18 cellular contexts compared by ENCODE assay signal in genomic region chr1:6956488-6957159, GRCh38.
DNase-seq lines count a peak whose midpoint lies in the region; ATAC-seq and TF ChIP-seq lines count a peak whose summit lies in the region.
"Had no signal": no experiment of that assay in that cellular context is flagged by ENCODE, and none has a peak within 500 bp of the region (broad histone marks: within the 10 kb centered on the region; RNA-seq: fewer than 3 reads in every experiment).

No MANE protein-coding gene starts in this region.

- no peak for ATAC-seq in natural killer cell treated with Interleukin-12 subunit alpha and Interleukin-12 subunit beta and Interleukin-15 and Interleukin-18, amount 100 ng/mL, for 72 hours
- ATAC-seq: activated CD4-positive, CD25-positive, alpha-beta regulatory T cell treated with anti-CD3 and anti-CD28 coated beads, Interleukin-2, amount 50 U/mL, for 24 hours; activated naive CD8-positive, alpha-beta T cell treated with anti-CD3 and anti-CD28 coated beads, Interleukin-2, amount 50 U/mL, for 24 hours; GM12878; right cardiac atrium; stimulated activated naive B cell treated with anti-CD40 and anti-IgM and Interleukin-4, amounts not matched to agents 10 μg/mL and 1 μg/mL and 100 μg/mL, for 72 hours; T-cell had no signal

- peak; percentile 14 for DNase-seq in MV-4-11 (lab: John Stamatoyannopoulos, UW)
- DNase-seq in NCI-H345 treated with DMSO at 0.1 percent for 48 hours (lab: John Stamatoyannopoulos, UW; ENCODE audit: unreplicated experiment) = peak; percentile 46
- peak; percentile 78 for DNase-seq in endodermal cell
- DNase-seq in pons (ENCODE audit: low spot score) = peak; percentile 90
- no peak for DNase-seq in NK-92 (lab: John Stamatoyannopoulos, UW; ENCODE audit: unreplicated experiment)
- no peak for DNase-seq in HEK293T (ENCODE audit: extremely low spot score)
- DNase-seq in natural killer cell treated with Interleukin-12 subunit alpha and Interleukin-12 subunit beta and Interleukin-15 and Interleukin-18, amount 100 ng/mL, for 72 hours (ENCODE audit: low spot score) = no peak
- DNase-seq: activated naive CD8-positive, alpha-beta T cell treated with anti-CD3 and anti-CD28 coated beads, Interleukin-2, amount 50 U/mL, for 24 hours; activated T-cell treated with anti-CD3 and anti-CD28 coated beads for 4 hours; central memory CD4-positive, alpha-beta T cell; IMR-90; nephron progenitor cell; right cardiac atrium; stimulated activated naive B cell treated with anti-CD40 and anti-IgM and Interleukin-4, amounts not matched to agents 10 μg/mL and 1 μg/mL and 100 μg/mL, for 72 hours; T-cell had no signal

- H3K27ac Mint-ChIP-seq in endodermal cell = no peak overlapping the region
- no peak overlapping the region for H3K27ac Mint-ChIP-seq in natural killer cell treated with Interleukin-12 subunit alpha and Interleukin-12 subunit beta and Interleukin-15 and Interleukin-18, amount 100 ng/mL, for 72 hours
- H3K27ac Mint-ChIP-seq: activated naive CD8-positive, alpha-beta T cell treated with anti-CD3 and anti-CD28 coated beads, Interleukin-2, amount 50 U/mL, for 24 hours; nephron progenitor cell; stimulated activated naive B cell treated with anti-CD40 and anti-IgM and Interleukin-4, amounts not matched to agents 10 μg/mL and 1 μg/mL and 100 μg/mL, for 72 hours; T-cell had no signal

- H3K9me3 Mint-ChIP-seq in endodermal cell = no peaks in the 10 kb centered on the region
- H3K9me3 Mint-ChIP-seq in natural killer cell treated with Interleukin-12 subunit alpha and Interleukin-12 subunit beta and Interleukin-15 and Interleukin-18, amount 100 ng/mL, for 72 hours = no peaks in the 10 kb centered on the region
- H3K9me3 Mint-ChIP-seq: activated naive CD8-positive, alpha-beta T cell treated with anti-CD3 and anti-CD28 coated beads, Interleukin-2, amount 50 U/mL, for 24 hours; nephron progenitor cell; T-cell had no signal

- no peak overlapping the region for H3K4me3 ChIP-seq in endodermal cell (ENCODE audit: low read length)
- H3K4me3 ChIP-seq: BLaER1 treated with 17β-estradiol and CSF1 and Interleukin-3, amounts not matched to agents 10 nM and 100 nM; GM12878 had no signal

- H3K9me3 ChIP-seq in endodermal cell (ENCODE audit: control insufficient read depth, low read length) = no peaks in the 10 kb centered on the region

- peaks cover 6% of the 10 kb centered on the region for H3K27me3 Mint-ChIP-seq in endodermal cell (ENCODE audit: insufficient read depth)
- H3K27me3 Mint-ChIP-seq in natural killer cell treated with Interleukin-12 subunit alpha and Interleukin-12 subunit beta and Interleukin-15 and Interleukin-18, amount 100 ng/mL, for 72 hours = peaks cover 11 to 14% of the 10 kb centered on the region in 2 donors

- no peaks in the 10 kb centered on the region for H3K36me3 ChIP-seq in endodermal cell (ENCODE audit: control insufficient read depth, insufficient read depth, low read length)
- H3K36me3 ChIP-seq: BLaER1 treated with 17β-estradiol and CSF1 and Interleukin-3, amounts not matched to agents 10 nM and 100 nM had no signal

- H3K27ac ChIP-seq in endodermal cell (ENCODE audit: low read depth, low read length) = no peak overlapping the region

- H3K9ac ChIP-seq in endodermal cell (ENCODE audit: extremely low read depth, low read length, poor library complexity, severe bottlenecking) = no peak overlapping the region
- H3K9ac ChIP-seq: BLaER1 treated with 17β-estradiol and CSF1 and Interleukin-3, amounts not matched to agents 10 nM and 100 nM had no signal

- H3K27me3 ChIP-seq in endodermal cell (ENCODE audit: control insufficient read depth, insufficient read depth, low read length, poor library complexity, severe bottlenecking) = no peaks in the 10 kb centered on the region
- H3K27me3 ChIP-seq: BLaER1 treated with 17β-estradiol and CSF1 and Interleukin-3, amounts not matched to agents 10 nM and 100 nM had no signal

- POLR2A ChIA-PET in HEK293T (lab: Yijun Ruan, JAX) = no interaction called here

- no peak for TF ChIP-seq CTCF in endodermal cell (conservative IDR thresholded peaks at IDR 0.05)

- WGBS in endodermal cell (ENCODE audit: insufficient coverage in 1 of 2, insufficient read length in 1 of 2), 2 experiments = 56 to 61% methylated on average over 5 to 11 of the region's 11 CpGs

- no peaks in the 10 kb centered on the region for H3K36me3 Mint-ChIP-seq in endodermal cell (ENCODE audit: low read depth)
- H3K36me3 Mint-ChIP-seq in natural killer cell treated with Interleukin-12 subunit alpha and Interleukin-12 subunit beta and Interleukin-15 and Interleukin-18, amount 100 ng/mL, for 72 hours = no peaks in the 10 kb centered on the region
- H3K36me3 Mint-ChIP-seq: stimulated activated naive B cell treated with anti-CD40 and anti-IgM and Interleukin-4, amounts not matched to agents 10 μg/mL and 1 μg/mL and 100 μg/mL, for 72 hours; T-cell had no signal

- peaks cover 7% of the 10 kb centered on the region for H3K4me1 Mint-ChIP-seq in endodermal cell
- H3K4me1 Mint-ChIP-seq in natural killer cell treated with Interleukin-12 subunit alpha and Interleukin-12 subunit beta and Interleukin-15 and Interleukin-18, amount 100 ng/mL, for 72 hours (ENCODE audit: low read depth in 2 of 2) = no peaks in the 10 kb centered on the region

- CTCF ChIA-PET in HEK293T (lab: Yijun Ruan, JAX) = interaction anchor here (0.7 kb wide), 1 partner anchor 599 kb away, joined by 3 read pairs; no protein-coding TSS in a partner anchor

- H3K4me1 ChIP-seq in endodermal cell (ENCODE audit: control insufficient read depth, insufficient read depth, low read length) = no peaks in the 10 kb centered on the region

- H3K4me3 Mint-ChIP-seq in endodermal cell = no peak overlapping the region
- no peak overlapping the region for H3K4me3 Mint-ChIP-seq in natural killer cell treated with Interleukin-12 subunit alpha and Interleukin-12 subunit beta and Interleukin-15 and Interleukin-18, amount 100 ng/mL, for 72 hours
- H3K4me3 Mint-ChIP-seq: activated naive CD8-positive, alpha-beta T cell treated with anti-CD3 and anti-CD28 coated beads, Interleukin-2, amount 50 U/mL, for 24 hours; nephron progenitor cell; stimulated activated naive B cell treated with anti-CD40 and anti-IgM and Interleukin-4, amounts not matched to agents 10 μg/mL and 1 μg/mL and 100 μg/mL, for 72 hours; T-cell had no signal

TF ChIP-seq in HEK293T, 16 proteins besides CTCF, POLR2A, EP300 and RAD21:
- no peak for TF ChIP-seq LEF1 (IDR thresholded peaks at IDR 0.05; ENCODE audit: borderline replicate concordance)
- no peak for TF ChIP-seq HDGF (IDR thresholded peaks at IDR 0.05; ENCODE audit: borderline replicate concordance)
- no peak for TF ChIP-seq ZNF384 (IDR thresholded peaks at IDR 0.05)
- no peak for TF ChIP-seq ARNT (IDR thresholded peaks at IDR 0.05)
- no peak for TF ChIP-seq FOXM1 (IDR thresholded peaks at IDR 0.05; ENCODE audit: borderline replicate concordance)
- no peak for TF ChIP-seq CTBP1 (IDR thresholded peaks at IDR 0.05; ENCODE audit: borderline replicate concordance)
- TF ChIP-seq SP1 (IDR thresholded peaks at IDR 0.05) = no peak
- no peak for TF ChIP-seq L3MBTL2 (conservative IDR thresholded peaks at IDR 0.05)
- TF ChIP-seq FOXK2 (IDR thresholded peaks at IDR 0.05) = no peak
- no peak; the same call in 1 of the 2 replicates for TF ChIP-seq PKNOX1 (IDR thresholded peaks at IDR 0.05)
- TF ChIP-seq NFRKB (IDR thresholded peaks at IDR 0.05) = no peak
- no peak for TF ChIP-seq ELF4 (IDR thresholded peaks at IDR 0.05)
- TF ChIP-seq FOXA1 (IDR thresholded peaks at IDR 0.05) = no peak

Comparison
In these comparisons a context has a peak if more than half of its experiments do, and no peak if none do; other contexts are left out.
1. DNase-seq: peak in MV-4-11 (single experiment), NCI-H345 treated with DMSO at 0.1 percent for 48 hours (single experiment), endodermal cell (single experiment) and pons (single experiment); none in NK-92 (single experiment), HEK293T (single experiment) and natural killer cell treated with Interleukin-12 subunit alpha and Interleukin-12 subunit beta and Interleukin-15 and Interleukin-18, amount 100 ng/mL, for 72 hours (single experiment).